Comparison of ENCODE assay signal across 11 cellular contexts in the genomic region with DNA sequence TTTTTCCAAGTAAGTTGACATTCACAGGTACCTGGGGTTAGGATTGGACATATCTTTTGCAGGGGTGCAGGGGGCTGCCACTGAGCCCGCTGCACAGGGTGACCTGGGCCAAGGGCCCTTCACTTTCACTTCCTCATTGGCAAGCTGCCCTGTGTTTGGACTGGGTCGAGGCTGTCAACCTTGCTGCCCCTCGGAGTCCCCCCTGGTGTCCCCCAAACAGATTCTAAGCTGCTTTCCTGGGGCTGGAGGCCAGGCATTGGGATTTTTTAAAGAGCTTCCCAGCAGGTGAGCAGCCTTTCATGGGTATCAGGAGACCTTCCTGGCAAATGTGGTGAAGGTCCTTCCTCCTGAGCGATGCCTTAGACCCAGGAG. TPM values are rescaled to one million over a fixed set of nuclear protein-coding genes. Genes with fewer than 3 reads are reported as not detected.
DNase-seq lines count a peak whose midpoint lies in the region; ATAC-seq and TF ChIP-seq lines count a peak whose summit lies in the region.
"Had no signal": no experiment of that assay in that cellular context is flagged by ENCODE, and none has a peak within 500 bp of the region (broad histone marks: within the 10 kb centered on the region; RNA-seq: fewer than 3 reads in every experiment).

No MANE protein-coding gene starts in this region.

- CTCF ChIA-PET in activated CD4-positive, alpha-beta memory T cell treated with anti-CD3 and anti-CD28 coated beads for 36 hours (lab: Charles Lee): interaction anchor here (0.8 to 2.0 kb wide), 2 partner anchors 45 to 54 kb away, joined by 4 to 7 read pairs; no protein-coding TSS in a partner anchor

- no peaks in the 10 kb centered on the region for H3K9me3 Mint-ChIP-seq in activated CD4-positive, alpha-beta memory T cell treated with anti-CD3 and anti-CD28 coated beads for 36 hours

- DNase-seq in MM.1S (peak; percentile 78), NCI-H187 (lab: John Stamatoyannopoulos, UW) (no peak), lower leg skin (ENCODE audit: low spot score in 2 of 2) (no peak)
- DNase-seq in activated CD4-positive, alpha-beta memory T cell treated with anti-CD3 and anti-CD28 coated beads for 36 hours: peak; percentile 30
- DNase-seq in NK-92 treated with Interleukin-12 subunit alpha and Interleukin-12 subunit beta, amount 100 ng/mL, for 24 hours (lab: John Stamatoyannopoulos, UW): no peak
- DNase-seq: brain microvascular endothelial cell had no signal

- H3K4me3 Mint-ChIP-seq in activated CD4-positive, alpha-beta memory T cell treated with anti-CD3 and anti-CD28 coated beads for 36 hours: peak overlapping the region; percentile 60

- H2AFZ ChIP-seq in MM.1S (ENCODE audit: low read length): no peak overlapping the region

- peak overlapping the region; percentile 97 for H3K27ac ChIP-seq in MM.1S (ENCODE audit: low read length)
- peak overlapping the region; percentile 62 for H3K27ac ChIP-seq in neutrophil
- H3K27ac ChIP-seq: brain microvascular endothelial cell had no signal

- peak overlapping the region; percentile 98 for H3K4me2 ChIP-seq in MM.1S (ENCODE audit: low read depth, low read length)

- TF ChIP-seq CTCF in MM.1S (IDR thresholded peaks at IDR 0.05; ENCODE audit: low read length) (no peak), neutrophil (IDR thresholded peaks at IDR 0.05) (no peak), lower leg skin (IDR thresholded peaks at IDR 0.05) (no peak)

- H3K79me2 ChIP-seq in MM.1S (ENCODE audit: low read length): no peaks in the 10 kb centered on the region

- peak overlapping the region; percentile 34 for H3K27ac Mint-ChIP-seq in activated CD4-positive, alpha-beta memory T cell treated with anti-CD3 and anti-CD28 coated beads for 36 hours

- no peaks in the 10 kb centered on the region for H4K20me1 ChIP-seq in MM.1S (ENCODE audit: insufficient read depth, low read length)

- peaks cover 55% of the 10 kb centered on the region for H3F3A ChIP-seq in MM.1S (ENCODE audit: insufficient read depth, low read length)

- peaks cover 43% of the 10 kb centered on the region for H3K4me1 Mint-ChIP-seq in activated CD4-positive, alpha-beta memory T cell treated with anti-CD3 and anti-CD28 coated beads for 36 hours (ENCODE audit: low read depth)

- 33 to 42% methylated on average over 3 to 4 of the region's 4 CpGs for WGBS in lower leg skin, 2 donors

- ATAC-seq in GM18498 (IDR thresholded peaks at IDR 0.05; ENCODE audit: unreplicated experiment) (peak; percentile 26), GM21423 (IDR thresholded peaks at IDR 0.05; ENCODE audit: unreplicated experiment) (no peak)

- peak overlapping the region; percentile 66 for H3K4me3 ChIP-seq in MM.1S (ENCODE audit: low read length)
- peak overlapping the region; percentile 29 to 53 for H3K4me3 ChIP-seq in neutrophil (ENCODE audit: low read depth in 1 of 2, low read length in 1 of 2)
- H3K4me3 ChIP-seq in lower leg skin (ENCODE audit: low read depth, poor library complexity, severe bottlenecking): no peak overlapping the region

- TF ChIP-seq POLR2A in lower leg skin (IDR thresholded peaks at IDR 0.05): no peak

- H3K27me3 ChIP-seq in MM.1S (replicated peaks; ENCODE audit: insufficient read depth, low read length): no peaks in the 10 kb centered on the region
- H3K27me3 ChIP-seq in neutrophil: peaks cover 42% of the 10 kb centered on the region
- H3K27me3 ChIP-seq: brain microvascular endothelial cell had no signal

- H3K9me2 ChIP-seq in MM.1S (replicated peaks; ENCODE audit: insufficient read depth, low read length): no peaks in the 10 kb centered on the region

- H3K36me3 ChIP-seq in MM.1S (replicated peaks; ENCODE audit: insufficient read depth, low read length) (no peaks in the 10 kb centered on the region), neutrophil (no peaks in the 10 kb centered on the region)
- H3K36me3 ChIP-seq: brain microvascular endothelial cell had no signal

- H3K27me3 Mint-ChIP-seq in activated CD4-positive, alpha-beta memory T cell treated with anti-CD3 and anti-CD28 coated beads for 36 hours: no peaks in the 10 kb centered on the region

- POLR2A ChIA-PET in activated CD4-positive, alpha-beta memory T cell treated with anti-CD3 and anti-CD28 coated beads for 36 hours (lab: Charles Lee): interaction anchor here (0.7 to 2.2 kb wide), 3 partner anchors 13 to 61 kb away, joined by 3 to 6 read pairs (median 4); partner anchors contain the start of gene ZBTB21

- H3K9me3 ChIP-seq in MM.1S (replicated peaks; ENCODE audit: insufficient read depth, low read length) (no peaks in the 10 kb centered on the region), neutrophil (no peaks in the 10 kb centered on the region)

- H3K9ac ChIP-seq in MM.1S (ENCODE audit: low read length): peak overlapping the region; percentile 92

- H3K36me3 Mint-ChIP-seq in activated CD4-positive, alpha-beta memory T cell treated with anti-CD3 and anti-CD28 coated beads for 36 hours: no peaks in the 10 kb centered on the region

- intact Hi-C loops in activated CD4-positive, alpha-beta memory T cell treated with anti-CD3 and anti-CD28 coated beads for 36 hours (cut with micrococcal nuclease): loop anchor here (2.0 to 5.0 kb wide), 2 partner anchors 140 to 174 kb away; no protein-coding TSS in a partner anchor
- intact Hi-C loops in lower leg skin (cut with DNase I; ENCODE audit: low total_unique reads): no loop called here

- H3K4me1 ChIP-seq in MM.1S (ENCODE audit: low read length): peaks cover 54% of the 10 kb centered on the region
- peaks cover 22 to 29% of the 10 kb centered on the region in 2 experiments for H3K4me1 ChIP-seq in neutrophil (ENCODE audit: control insufficient read depth in 1 of 2, insufficient read depth in 1 of 2, low read depth in 1 of 2, low read length in 1 of 2)

RNA-seq across cellular contexts. Expression of gene UMODL1, which starts 7.9 kb away (rescaled TPM):
- total RNA-seq in activated CD4-positive, alpha-beta memory T cell treated with anti-CD3 and anti-CD28 coated beads for 36 hours: not detected
- under 1 TPM in 1 of 4 donors, not detected in 3; 0.23 TPM for total RNA-seq in lower leg skin
- total RNA-seq: kidney epithelial cell, RPMI7951 had no signal

RNA-seq across cellular contexts. Expression of gene ZBTB21, which starts 53.0 kb away (rescaled TPM):
- 10 to 100 TPM; 23.6 to 24.1 TPM for total RNA-seq in activated CD4-positive, alpha-beta memory T cell treated with anti-CD3 and anti-CD28 coated beads for 36 hours
- 10 to 100 TPM; 18.1 to 31.9 (median 28.2) TPM for total RNA-seq in lower leg skin

Comparison
In these comparisons a context has a peak if more than half of its experiments do, and no peak if none do; other contexts are left out.
1. DNase-seq: peak in MM.1S (single experiment) and activated CD4-positive, alpha-beta memory T cell treated with anti-CD3 and anti-CD28 coated beads for 36 hours (single experiment); none in NK-92 treated with Interleukin-12 subunit alpha and Interleukin-12 subunit beta, amount 100 ng/mL, for 24 hours (single experiment), NCI-H187 (0 of 2) and lower leg skin (0 of 2).